22 cellular contexts compared by ENCODE assay signal in genomic region chr2:27886322-27886721, GRCh38. TPM values are rescaled to one million over a fixed set of nuclear protein-coding genes. Genes with fewer than 3 reads are reported as not detected.
DNase-seq lines count a peak whose midpoint lies in the region; ATAC-seq, FAIRE-seq and TF ChIP-seq lines count a peak whose summit lies in the region.
"Had no signal": no experiment of that assay in that cellular context is flagged by ENCODE, and none has a peak within 500 bp of the region (broad histone marks: within the 10 kb centered on the region; RNA-seq: fewer than 3 reads in every experiment).

No MANE protein-coding gene starts in this region.

- peaks cover 5% of the 10 kb centered on the region for H3K79me1 ChIP-seq in mesenchymal stem cell (replicated peaks; ENCODE audit: low read length, poor library complexity, severe bottlenecking)

- H3K27ac Mint-ChIP-seq in T-helper 17 cell: peak overlapping the region; percentile 37
- no peak overlapping the region for H3K27ac Mint-ChIP-seq in activated CD8-positive, alpha-beta T cell treated with anti-CD3 and anti-CD28 coated beads for 36 hours

- no peaks in the 10 kb centered on the region for H3K27me3 Mint-ChIP-seq in T-helper 17 cell
- H3K27me3 Mint-ChIP-seq in activated CD8-positive, alpha-beta T cell treated with anti-CD3 and anti-CD28 coated beads for 36 hours: peaks cover 4% of the 10 kb centered on the region

- no peaks in the 10 kb centered on the region for H4K20me1 ChIP-seq in GM23248 (ENCODE audit: insufficient read depth)

- 96 to 97% methylated on average over 6 of the region's 6 CpGs for WGBS in GM23248 (ENCODE audit: low coverage in 1 of 2, low lambda C conversion rate in 2 of 2, missing lambda C conversion rate in 2 of 2), 2 experiments
- WGBS in mesenchymal stem cell: 95% methylated on average over 4 of the region's 6 CpGs
- 24 to 66% (median 51%) methylated on average over 6 of the region's 6 CpGs for WGBS in small intestine, 3 donors

- peaks cover 17% of the 10 kb centered on the region for H3K79me2 ChIP-seq in GM23248 (ENCODE audit: insufficient read depth)

- H3K9me3 ChIP-seq in GM23248 (ENCODE audit: low read depth) (no peaks in the 10 kb centered on the region), T-helper 17 cell (ENCODE audit: control insufficient read depth, low read length, poor library complexity, severe bottlenecking) (no peaks in the 10 kb centered on the region), mesenchymal stem cell (ENCODE audit: control insufficient read depth, low read length) (peaks cover 4% of the 10 kb centered on the region), small intestine (ENCODE audit: control insufficient read depth, low read depth) (no peaks in the 10 kb centered on the region), MG63 (peaks cover 9% of the 10 kb centered on the region; the same call in 1 of the 2 replicates)

- TF ChIP-seq CTCF in activated CD8-positive, alpha-beta T cell treated with anti-CD3 and anti-CD28 coated beads for 36 hours (IDR thresholded peaks at IDR 0.05): no peak

- 0 out of 2 replicates have a peak overlapping the region, but pooled peaks have one; percentile 57 for H2AFZ ChIP-seq in GM23248
- H2AFZ ChIP-seq in mesenchymal stem cell (ENCODE audit: low read depth, low read length): no peak overlapping the region

- H3K9me3 Mint-ChIP-seq in activated CD8-positive, alpha-beta T cell treated with anti-CD3 and anti-CD28 coated beads for 36 hours: peaks cover 11% of the 10 kb centered on the region

- H4K91ac ChIP-seq in mesenchymal stem cell (ENCODE audit: low read length): no peak overlapping the region

- no peak overlapping the region for H3K4me3 Mint-ChIP-seq in T-helper 17 cell
- H3K4me3 Mint-ChIP-seq in activated CD8-positive, alpha-beta T cell treated with anti-CD3 and anti-CD28 coated beads for 36 hours: no peak overlapping the region
- H3K4me3 Mint-ChIP-seq: CD14-positive monocyte had no signal

- peaks cover 17% of the 10 kb centered on the region for H3K4me1 Mint-ChIP-seq in T-helper 17 cell
- peaks cover 22% of the 10 kb centered on the region for H3K4me1 Mint-ChIP-seq in activated CD8-positive, alpha-beta T cell treated with anti-CD3 and anti-CD28 coated beads for 36 hours (ENCODE audit: low read depth)

- H3K18ac ChIP-seq in mesenchymal stem cell (ENCODE audit: low read depth in 1 of 2, low read length in 2 of 2): no peak overlapping the region

- no peak overlapping the region for H4K8ac ChIP-seq in mesenchymal stem cell (ENCODE audit: low read length)

- H3K36me3 ChIP-seq in GM23248 (ENCODE audit: low read depth) (no peaks in the 10 kb centered on the region), mesenchymal stem cell (ENCODE audit: control insufficient read depth in 1 of 2, insufficient read depth in 2 of 2, low read depth in 1 of 2, low read length in 2 of 2) (no peaks in the 10 kb centered on the region), small intestine (ENCODE audit: control insufficient read depth in 2 of 2, insufficient read depth in 2 of 2, low read length in 2 of 2) (no peaks in the 10 kb centered on the region), MG63 (peaks cover 4% of the 10 kb centered on the region; the same call in 1 of the 2 replicates)

- H3K4me3 ChIP-seq in GM23248 (no peak overlapping the region), mesenchymal stem cell (ENCODE audit: insufficient read depth in 1 of 2, low read depth in 1 of 2, low read length in 2 of 2) (no peak overlapping the region), small intestine (ENCODE audit: low read depth in 1 of 2, low read length in 2 of 2) (no peak overlapping the region), MG63 (no peak overlapping the region)

- DNase-seq in GM23248 (no peak), T-helper 17 cell (no peak), mesenchymal stem cell (no peak), small intestine (peak; percentile 62), MG63 (no peak), OCI-M1 (lab: John Stamatoyannopoulos, UW) (no peak)
- DNase-seq in activated CD8-positive, alpha-beta T cell treated with anti-CD3 and anti-CD28 coated beads for 36 hours: no peak
- DNase-seq: AML-193, GF-D8, H7, KG1, NCI-H1092 treated with DMSO at 0.1 percent for 48 hours, NCI-H146, NCI-H2029, NCI-H226, NCI-H510A treated with DMSO at 0.1 percent for 48 hours, NCI-H748 treated with DMSO at 0.1 percent for 48 hours, SIG-M5 had no signal

- intact Hi-C loops in activated CD8-positive, alpha-beta T cell treated with anti-CD3 and anti-CD28 coated beads for 36 hours (cut with micrococcal nuclease): no loop called here

- H3K27ac ChIP-seq in GM23248 (peak overlapping the region; percentile 49), mesenchymal stem cell (ENCODE audit: low read length, poor library complexity, severe bottlenecking) (peak overlapping the region; percentile 38), small intestine (ENCODE audit: low read depth in 1 of 2, low read length in 1 of 2) (peak overlapping the region in 1 of 2 donors; percentile 44)
- H3K27ac ChIP-seq: RWPE1 had no signal

- ATAC-seq in T-helper 17 cell: no peak
- no peak for ATAC-seq in activated CD8-positive, alpha-beta T cell treated with anti-CD3 and anti-CD28 coated beads for 36 hours

- H3K9me2 ChIP-seq in GM23248 (ENCODE audit: insufficient read depth): no peaks in the 10 kb centered on the region

- H3K9ac ChIP-seq in GM23248 (no peak overlapping the region), mesenchymal stem cell (ENCODE audit: low read length) (peak overlapping the region; percentile 65)

- no peak for FAIRE-seq in small intestine (lab: Jason Lieb, UNC)
- FAIRE-seq: D721Med, GM19239 had no signal

- H2BK5ac ChIP-seq in mesenchymal stem cell (ENCODE audit: low read depth, low read length, poor library complexity, severe bottlenecking): no peak overlapping the region

- peaks cover 39% of the 10 kb centered on the region for H3F3A ChIP-seq in GM23248 (ENCODE audit: insufficient read depth)

- H3K14ac ChIP-seq in mesenchymal stem cell (ENCODE audit: low read length in 2 of 2): no peak overlapping the region

- H3K4me1 ChIP-seq in GM23248 (ENCODE audit: insufficient read depth): peaks cover 43% of the 10 kb centered on the region
- peaks cover 7% of the 10 kb centered on the region for H3K4me1 ChIP-seq in mesenchymal stem cell (ENCODE audit: control insufficient read depth, insufficient read depth, low read depth, low read length)
- peaks cover 3 to 4% of the 10 kb centered on the region in 2 donors for H3K4me1 ChIP-seq in small intestine (ENCODE audit: control insufficient read depth in 2 of 2, insufficient read depth in 1 of 2, low read depth in 1 of 2, low read length in 1 of 2)

- POLR2A ChIA-PET in activated CD8-positive, alpha-beta T cell treated with anti-CD3 and anti-CD28 coated beads for 36 hours (lab: Charles Lee): no interaction called here

- H3K23ac ChIP-seq in mesenchymal stem cell (ENCODE audit: low read length in 2 of 2): no peak overlapping the region

- no peak overlapping the region for H2AK5ac ChIP-seq in mesenchymal stem cell (ENCODE audit: low read length, severe bottlenecking)

- H3K27me3 ChIP-seq in GM23248 (replicated peaks; ENCODE audit: insufficient read depth) (no peaks in the 10 kb centered on the region), mesenchymal stem cell (ENCODE audit: control insufficient read depth in 1 of 2, insufficient read depth in 1 of 2, low read length in 2 of 2) (no peaks in the 10 kb centered on the region), small intestine (ENCODE audit: control insufficient read depth in 2 of 2, insufficient read depth in 2 of 2, low read length in 2 of 2) (no peaks in the 10 kb centered on the region), MG63 (no peaks in the 10 kb centered on the region)

- H3K4ac ChIP-seq in mesenchymal stem cell (ENCODE audit: low read depth in 1 of 2, low read length in 2 of 2): no peak overlapping the region

- in situ Hi-C loops in GM23248 (cut with MboI): no loop called here

- CTCF ChIA-PET in activated CD8-positive, alpha-beta T cell treated with anti-CD3 and anti-CD28 coated beads for 36 hours (lab: Charles Lee): no interaction called here

- no peaks in the 10 kb centered on the region for H3K36me3 Mint-ChIP-seq in T-helper 17 cell (ENCODE audit: low read depth)
- peaks cover 11% of the 10 kb centered on the region for H3K36me3 Mint-ChIP-seq in activated CD8-positive, alpha-beta T cell treated with anti-CD3 and anti-CD28 coated beads for 36 hours (ENCODE audit: low read depth)

- peak overlapping the region; percentile 30 for H3K4me2 ChIP-seq in GM23248 (ENCODE audit: unreplicated experiment)
- H3K4me2 ChIP-seq in mesenchymal stem cell (ENCODE audit: low read length, poor library complexity, severe bottlenecking): no peak overlapping the region

- H2BK120ac ChIP-seq in mesenchymal stem cell (ENCODE audit: low read depth, low read length): no peak overlapping the region

- H2BK12ac ChIP-seq in mesenchymal stem cell (ENCODE audit: low read length in 2 of 2): no peak overlapping the region

- H2BK15ac ChIP-seq in mesenchymal stem cell (ENCODE audit: low read depth, poor library complexity, severe bottlenecking): no peak overlapping the region

RNA-seq across cellular contexts. Expression of gene RBKS, which starts 3.9 kb away (rescaled TPM):
- 2.8 and 3.0 TPM in 2 replicates for total RNA-seq in GM23248 (2014; rRNA removed; shearing (Covaris generic))
- polyA plus RNA-seq in GM23248 (2016; fragmentation: Nextera tagmentation; extraction: Ambion mirVana) (3.6 and 4.0 TPM in 2 replicates), small intestine (10 to 100 TPM; 19.8 to 72.0 (median 37.3) TPM)
- total RNA-seq in T-helper 17 cell: 1 to 10 TPM; 7.0 to 8.2 TPM
- polyA plus RNA-seq in mesenchymal stem cell (2013, experiment 1 of 2): 0.72 TPM
- polyA plus RNA-seq in mesenchymal stem cell (2013, experiment 2 of 2): 0.67 TPM
- total RNA-seq in MG63 (2014; rRNA removed; shearing (Covaris generic); ENCODE audit: low replicate concordance): 4.6 and 8.3 TPM in 2 replicates
- total RNA-seq in activated CD8-positive, alpha-beta T cell treated with anti-CD3 and anti-CD28 coated beads for 36 hours: 1 to 10 TPM; 7.2 to 8.9 TPM

RNA-seq across cellular contexts. Expression of gene BABAM2, which starts 4.2 kb away (rescaled TPM):
- 22.8 and 35.2 TPM in 2 replicates for total RNA-seq in GM23248 (2014; rRNA removed; shearing (Covaris generic))
- polyA plus RNA-seq in GM23248 (2016; fragmentation: Nextera tagmentation; extraction: Ambion mirVana) (45.6 and 46.1 TPM in 2 replicates), small intestine (10 to 100 TPM; 19.5 to 22.4 (median 20.6) TPM)
- 10 to 100 TPM; 44.8 to 46.0 TPM for total RNA-seq in T-helper 17 cell
- polyA plus RNA-seq in mesenchymal stem cell (2013, experiment 1 of 2): 34.4 TPM
- 34.0 TPM for polyA plus RNA-seq in mesenchymal stem cell (2013, experiment 2 of 2)
- 28.0 and 33.1 TPM in 2 replicates for total RNA-seq in MG63 (2014; rRNA removed; shearing (Covaris generic); ENCODE audit: low replicate concordance)
- total RNA-seq in activated CD8-positive, alpha-beta T cell treated with anti-CD3 and anti-CD28 coated beads for 36 hours: 10 to 100 TPM; 66.8 to 68.4 TPM
